Comparison of ENCODE assay signal across 1 cellular context in the genomic region with DNA sequence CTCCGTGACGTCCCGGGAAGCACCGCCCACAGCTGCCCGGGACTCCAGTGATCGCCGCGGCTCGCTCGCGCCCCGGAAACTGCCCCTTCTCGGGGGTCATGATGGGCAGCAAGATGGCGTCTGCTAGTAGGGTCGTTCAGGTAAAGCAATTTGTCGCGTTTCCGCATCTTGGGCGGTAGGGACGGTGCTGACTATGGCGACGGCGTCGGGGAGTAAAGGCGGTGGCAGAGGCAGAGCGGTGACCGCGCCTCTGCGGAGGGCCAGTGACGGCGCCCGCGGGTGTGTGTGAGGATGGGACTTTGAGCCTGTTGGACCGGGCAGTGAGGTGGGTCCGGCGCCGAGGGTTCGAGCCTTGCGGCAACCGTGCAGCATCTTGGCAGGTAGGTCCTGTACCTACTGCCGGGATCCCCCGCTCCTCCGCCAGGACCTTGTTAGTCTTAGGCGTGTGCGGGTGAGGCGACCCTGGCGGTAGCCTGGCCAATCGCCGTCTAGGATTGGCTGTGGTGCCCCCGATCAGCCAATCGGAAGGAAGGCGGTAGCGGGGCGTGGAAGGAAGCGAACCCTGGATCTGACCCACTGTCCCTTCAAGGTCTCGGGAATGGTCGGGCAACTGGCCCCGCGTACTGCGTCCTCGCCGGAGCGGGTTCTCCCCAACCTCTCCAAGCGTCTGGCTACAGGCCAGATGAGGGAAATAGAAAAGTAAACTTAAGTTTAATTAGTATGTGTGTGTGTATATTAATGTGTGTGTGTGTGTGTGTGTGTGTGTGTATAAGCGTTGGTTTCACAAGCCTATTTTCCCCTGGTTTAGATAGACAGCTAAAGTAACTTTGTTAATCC.
TF ChIP-seq lines count a peak whose summit lies in the region.

No MANE protein-coding gene starts in this region.

TF ChIP-seq in HepG2, 621 proteins besides CTCF, POLR2A, EP300 and RAD21 (continued from another document and continues in another):
- no peak for TF ChIP-seq TFAP4 (IDR thresholded peaks at IDR 0.05; ENCODE audit: borderline replicate concordance, low read depth)
- peak; percentile 34; the same call in 1 of the 2 replicates for TF ChIP-seq FOSL2 (CRISPR knock-in tag; IDR thresholded peaks at IDR 0.05)
- TF ChIP-seq FOXA1 (IDR thresholded peaks at IDR 0.05): no peak
- TF ChIP-seq FOXA1 (CRISPR knock-in tag; IDR thresholded peaks at IDR 0.05): peak; percentile 4; the same call in 1 of the 2 replicates
- TF ChIP-seq ZNF503 (CRISPR knock-in tag; IDR thresholded peaks at IDR 0.05): no peak
- TF ChIP-seq ETV6 (CRISPR knock-in tag; conservative IDR thresholded peaks at IDR 0.05): peak; percentile 92
- TF ChIP-seq GFI1 (CRISPR knock-in tag; IDR thresholded peaks at IDR 0.05; ENCODE audit: borderline replicate concordance): no peak; the same call in 1 of the 2 replicates
- no peak for TF ChIP-seq FIP1L1 (IDR thresholded peaks at IDR 0.05; ENCODE audit: borderline replicate concordance, insufficient read depth, low read depth, low read length)
- no peak for TF ChIP-seq ZMAT5 (CRISPR knock-in tag; IDR thresholded peaks at IDR 0.05; ENCODE audit: borderline replicate concordance, low read depth)
- TF ChIP-seq BCL3 (CRISPR knock-in tag; IDR thresholded peaks at IDR 0.05): peak; percentile 66; the same call in 1 of the 2 replicates
- TF ChIP-seq TEAD2 (CRISPR knock-in tag; IDR thresholded peaks at IDR 0.05): no peak
- TF ChIP-seq NKX3-1 (CRISPR knock-in tag; IDR thresholded peaks at IDR 0.05): no peak
- peak; percentile 53; the same call in 1 of the 2 replicates for TF ChIP-seq ZSCAN31 (CRISPR knock-in tag; IDR thresholded peaks at IDR 0.05; ENCODE audit: low read depth)
- TF ChIP-seq TEF (CRISPR knock-in tag; IDR thresholded peaks at IDR 0.05): no peak
- peak; percentile 92 for TF ChIP-seq KDM2A (CRISPR knock-in tag; IDR thresholded peaks at IDR 0.05; ENCODE audit: borderline replicate concordance, low read depth)
- TF ChIP-seq ZFP1 (CRISPR knock-in tag; IDR thresholded peaks at IDR 0.05): no peak
- TF ChIP-seq, protein P1, sequence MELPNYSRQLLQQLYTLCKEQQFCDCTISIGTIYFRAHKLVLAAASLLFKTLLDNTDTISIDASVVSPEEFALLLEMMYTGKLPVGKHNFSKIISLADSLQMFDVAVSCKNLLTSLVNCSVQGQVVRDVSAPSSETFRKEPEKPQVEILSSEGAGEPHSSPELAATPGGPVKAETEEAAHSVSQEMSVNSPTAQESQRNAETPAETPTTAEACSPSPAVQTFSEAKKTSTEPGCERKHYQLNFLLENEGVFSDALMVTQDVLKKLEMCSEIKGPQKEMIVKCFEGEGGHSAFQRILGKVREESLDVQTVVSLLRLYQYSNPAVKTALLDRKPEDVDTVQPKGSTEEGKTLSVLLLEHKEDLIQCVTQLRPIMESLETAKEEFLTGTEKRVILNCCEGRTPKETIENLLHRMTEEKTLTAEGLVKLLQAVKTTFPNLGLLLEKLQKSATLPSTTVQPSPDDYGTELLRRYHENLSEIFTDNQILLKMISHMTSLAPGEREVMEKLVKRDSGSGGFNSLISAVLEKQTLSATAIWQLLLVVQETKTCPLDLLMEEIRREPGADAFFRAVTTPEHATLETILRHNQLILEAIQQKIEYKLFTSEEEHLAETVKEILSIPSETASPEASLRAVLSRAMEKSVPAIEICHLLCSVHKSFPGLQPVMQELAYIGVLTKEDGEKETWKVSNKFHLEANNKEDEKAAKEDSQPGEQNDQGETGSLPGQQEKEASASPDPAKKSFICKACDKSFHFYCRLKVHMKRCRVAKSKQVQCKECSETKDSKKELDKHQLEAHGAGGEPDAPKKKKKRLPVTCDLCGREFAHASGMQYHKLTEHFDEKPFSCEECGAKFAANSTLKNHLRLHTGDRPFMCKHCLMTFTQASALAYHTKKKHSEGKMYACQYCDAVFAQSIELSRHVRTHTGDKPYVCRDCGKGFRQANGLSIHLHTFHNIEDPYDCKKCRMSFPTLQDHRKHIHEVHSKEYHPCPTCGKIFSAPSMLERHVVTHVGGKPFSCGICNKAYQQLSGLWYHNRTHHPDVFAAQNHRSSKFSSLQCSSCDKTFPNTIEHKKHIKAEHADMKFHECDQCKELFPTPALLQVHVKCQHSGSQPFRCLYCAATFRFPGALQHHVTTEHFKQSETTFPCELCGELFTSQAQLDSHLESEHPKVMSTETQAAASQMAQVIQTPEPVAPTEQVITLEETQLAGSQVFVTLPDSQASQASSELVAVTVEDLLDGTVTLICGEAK (IDR thresholded peaks at IDR 0.05): no peak
- TF ChIP-seq, protein P1 (CRISPR knock-in tag; IDR thresholded peaks at IDR 0.05): peak; percentile 84
- TF ChIP-seq IKZF4 (CRISPR knock-in tag; IDR thresholded peaks at IDR 0.05; ENCODE audit: borderline replicate concordance, low read depth, not compliant biosample characterization): peak; percentile 85
- TF ChIP-seq ZNF703 (CRISPR knock-in tag; IDR thresholded peaks at IDR 0.05; ENCODE audit: borderline replicate concordance): no peak
- TF ChIP-seq KDM5B (CRISPR knock-in tag; IDR thresholded peaks at IDR 0.05; ENCODE audit: borderline replicate concordance): peak; percentile 95
- TF ChIP-seq ZNF263 (CRISPR knock-in tag; IDR thresholded peaks at IDR 0.05): no peak
- no peak for TF ChIP-seq TBL1XR1 (IDR thresholded peaks at IDR 0.05; ENCODE audit: borderline replicate concordance, low read length, partially characterized antibody)
- TF ChIP-seq, protein P2, sequence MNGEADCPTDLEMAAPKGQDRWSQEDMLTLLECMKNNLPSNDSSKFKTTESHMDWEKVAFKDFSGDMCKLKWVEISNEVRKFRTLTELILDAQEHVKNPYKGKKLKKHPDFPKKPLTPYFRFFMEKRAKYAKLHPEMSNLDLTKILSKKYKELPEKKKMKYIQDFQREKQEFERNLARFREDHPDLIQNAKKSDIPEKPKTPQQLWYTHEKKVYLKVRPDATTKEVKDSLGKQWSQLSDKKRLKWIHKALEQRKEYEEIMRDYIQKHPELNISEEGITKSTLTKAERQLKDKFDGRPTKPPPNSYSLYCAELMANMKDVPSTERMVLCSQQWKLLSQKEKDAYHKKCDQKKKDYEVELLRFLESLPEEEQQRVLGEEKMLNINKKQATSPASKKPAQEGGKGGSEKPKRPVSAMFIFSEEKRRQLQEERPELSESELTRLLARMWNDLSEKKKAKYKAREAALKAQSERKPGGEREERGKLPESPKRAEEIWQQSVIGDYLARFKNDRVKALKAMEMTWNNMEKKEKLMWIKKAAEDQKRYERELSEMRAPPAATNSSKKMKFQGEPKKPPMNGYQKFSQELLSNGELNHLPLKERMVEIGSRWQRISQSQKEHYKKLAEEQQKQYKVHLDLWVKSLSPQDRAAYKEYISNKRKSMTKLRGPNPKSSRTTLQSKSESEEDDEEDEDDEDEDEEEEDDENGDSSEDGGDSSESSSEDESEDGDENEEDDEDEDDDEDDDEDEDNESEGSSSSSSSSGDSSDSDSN (CRISPR knock-in tag; IDR thresholded peaks at IDR 0.05): peak; percentile 87
- TF ChIP-seq IKZF1 (IDR thresholded peaks at IDR 0.05): no peak
- TF ChIP-seq EEA1 (CRISPR knock-in tag; IDR thresholded peaks at IDR 0.05; ENCODE audit: borderline replicate concordance): 0 out of 2 replicates have a peak, but pooled peaks have one; percentile 94
- peak; percentile 72 for TF ChIP-seq CBX1 (IDR thresholded peaks at IDR 0.05; ENCODE audit: low read depth)
- no peak; the same call in 1 of the 2 replicates for TF ChIP-seq ZNF484 (CRISPR knock-in tag; IDR thresholded peaks at IDR 0.05; ENCODE audit: borderline replicate concordance, low read depth)
- TF ChIP-seq ZKSCAN1 (IDR thresholded peaks at IDR 0.05; ENCODE audit: low read length): no peak
- TF ChIP-seq SETDB1 (CRISPR knock-in tag; IDR thresholded peaks at IDR 0.05; ENCODE audit: borderline replicate concordance): no peak
- TF ChIP-seq, protein P3, sequence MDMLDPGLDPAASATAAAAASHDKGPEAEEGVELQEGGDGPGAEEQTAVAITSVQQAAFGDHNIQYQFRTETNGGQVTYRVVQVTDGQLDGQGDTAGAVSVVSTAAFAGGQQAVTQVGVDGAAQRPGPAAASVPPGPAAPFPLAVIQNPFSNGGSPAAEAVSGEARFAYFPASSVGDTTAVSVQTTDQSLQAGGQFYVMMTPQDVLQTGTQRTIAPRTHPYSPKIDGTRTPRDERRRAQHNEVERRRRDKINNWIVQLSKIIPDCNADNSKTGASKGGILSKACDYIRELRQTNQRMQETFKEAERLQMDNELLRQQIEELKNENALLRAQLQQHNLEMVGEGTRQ (IDR thresholded peaks at IDR 0.05; ENCODE audit: low read depth, low read length): no peak
- TF ChIP-seq, protein P3 (CRISPR knock-in tag; IDR thresholded peaks at IDR 0.05; ENCODE audit: borderline replicate concordance): 0 out of 2 replicates have a peak, but pooled peaks have one; percentile 45
- no peak for TF ChIP-seq ZNF7 (CRISPR knock-in tag; IDR thresholded peaks at IDR 0.05)
- TF ChIP-seq NRL (CRISPR knock-in tag; IDR thresholded peaks at IDR 0.05; ENCODE audit: borderline replicate concordance): peak; percentile 94
- TF ChIP-seq ZNF207 (IDR thresholded peaks at IDR 0.05; ENCODE audit: borderline replicate concordance): no peak
- 0 out of 2 replicates have a peak, but pooled peaks have one; percentile 55 for TF ChIP-seq ZNF564 (CRISPR knock-in tag; IDR thresholded peaks at IDR 0.05)
- TF ChIP-seq ZBTB38 (CRISPR knock-in tag; IDR thresholded peaks at IDR 0.05): peak; percentile 83; the same call in 1 of the 2 replicates
- TF ChIP-seq ZNF17 (CRISPR knock-in tag; IDR thresholded peaks at IDR 0.05): no peak
